Comparison of ENCODE assay signal across 10 cellular contexts in the genomic region with DNA sequence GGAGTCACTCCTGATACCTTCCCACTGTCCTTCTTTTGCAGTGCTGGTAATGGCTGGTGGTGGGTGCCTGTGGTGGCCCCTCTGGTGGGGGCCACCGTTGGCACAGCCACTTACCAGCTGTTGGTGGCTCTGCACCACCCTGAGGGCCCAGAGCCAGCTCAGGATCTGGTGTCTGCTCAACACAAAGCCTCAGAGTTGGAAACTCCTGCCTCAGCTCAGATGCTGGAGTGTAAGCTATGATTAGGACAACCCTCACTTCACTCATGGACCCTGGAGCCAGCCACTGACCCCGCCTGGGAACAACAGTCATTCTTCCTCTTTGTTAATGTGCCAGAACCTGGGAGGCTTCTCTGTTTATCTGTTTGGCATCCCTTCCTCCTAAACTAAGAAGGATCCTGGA. TPM values are rescaled to one million over a fixed set of nuclear protein-coding genes. Genes with fewer than 3 reads are reported as not detected.
DNase-seq lines count a peak whose midpoint lies in the region; ATAC-seq and TF ChIP-seq lines count a peak whose summit lies in the region.
"Had no signal": no experiment of that assay in that cellular context is flagged by ENCODE, and none has a peak within 500 bp of the region (broad histone marks: within the 10 kb centered on the region; RNA-seq: fewer than 3 reads in every experiment).

No MANE protein-coding gene starts in this region.

- no peak for DNase-seq in T-helper 1 cell
- DNase-seq in hepatocyte (ENCODE audit: low spot score): no peak
- DNase-seq in stimulated activated effector memory CD8-positive, alpha-beta T cell treated with anti-CD3 and anti-CD28 coated beads, Interleukin-12 subunit alpha, Interleukin-12 subunit beta, amount 100 ng/mL, for 72 hours (ENCODE audit: low spot score in 2 of 2): no peak
- no peak for DNase-seq in T-helper 9 cell

- TF ChIP-seq CTCF in VCaP (conservative IDR thresholded peaks at IDR 0.05) (no peak), hepatocyte (IDR thresholded peaks at IDR 0.05; ENCODE audit: poor library complexity) (no peak)

- H3K4me3 Mint-ChIP-seq in T-helper 1 cell treated with Interleukin-12 subunit alpha and Interleukin-12 subunit beta and Interleukin-4 antibody, amounts not matched to agents 30 μg/mL and 1 μg/mL, for 36 hours: peak overlapping the region; percentile 94
- peak overlapping the region; percentile 91 for H3K4me3 Mint-ChIP-seq in stimulated activated effector memory CD8-positive, alpha-beta T cell treated with anti-CD3 and anti-CD28 coated beads, Interleukin-12 subunit alpha, Interleukin-12 subunit beta, amount 100 ng/mL, for 72 hours

- H3K27ac ChIP-seq in VCaP: peak overlapping the region; percentile 58; the same call in 1 of the 2 replicates
- no peak overlapping the region for H3K27ac ChIP-seq in hepatocyte

- H2AFZ ChIP-seq in hepatocyte: peak overlapping the region; percentile 44

- no peaks in the 10 kb centered on the region for H3K36me3 ChIP-seq in hepatocyte (replicated peaks; ENCODE audit: insufficient read depth, low read depth)
- H3K36me3 ChIP-seq: tibial nerve had no signal

- no peaks in the 10 kb centered on the region for H3K27me3 ChIP-seq in hepatocyte
- H3K27me3 ChIP-seq: tibial nerve had no signal

- peaks cover 26% of the 10 kb centered on the region for H3K4me1 Mint-ChIP-seq in T-helper 1 cell treated with Interleukin-12 subunit alpha and Interleukin-12 subunit beta and Interleukin-4 antibody, amounts not matched to agents 30 μg/mL and 1 μg/mL, for 36 hours (ENCODE audit: low read depth)
- H3K4me1 Mint-ChIP-seq in stimulated activated effector memory CD8-positive, alpha-beta T cell treated with anti-CD3 and anti-CD28 coated beads, Interleukin-12 subunit alpha, Interleukin-12 subunit beta, amount 100 ng/mL, for 72 hours: peaks cover 41% of the 10 kb centered on the region

- peaks cover 34% of the 10 kb centered on the region for H3K27me3 Mint-ChIP-seq in T-helper 1 cell treated with Interleukin-12 subunit alpha and Interleukin-12 subunit beta and Interleukin-4 antibody, amounts not matched to agents 30 μg/mL and 1 μg/mL, for 36 hours (ENCODE audit: low read depth)

- no peaks in the 10 kb centered on the region for H3K9me2 ChIP-seq in hepatocyte (replicated peaks; ENCODE audit: insufficient read depth)

- no peaks in the 10 kb centered on the region for H3K9me3 Mint-ChIP-seq in T-helper 1 cell treated with Interleukin-12 subunit alpha and Interleukin-12 subunit beta and Interleukin-4 antibody, amounts not matched to agents 30 μg/mL and 1 μg/mL, for 36 hours
- no peaks in the 10 kb centered on the region for H3K9me3 Mint-ChIP-seq in stimulated activated effector memory CD8-positive, alpha-beta T cell treated with anti-CD3 and anti-CD28 coated beads, Interleukin-12 subunit alpha, Interleukin-12 subunit beta, amount 100 ng/mL, for 72 hours

- no peak overlapping the region for H3K4me3 ChIP-seq in hepatocyte

- no peak for ATAC-seq in stimulated activated effector memory CD8-positive, alpha-beta T cell treated with anti-CD3 and anti-CD28 coated beads, Interleukin-12 subunit alpha, Interleukin-12 subunit beta, amount 100 ng/mL, for 72 hours
- ATAC-seq in GM18870 (IDR thresholded peaks at IDR 0.05; ENCODE audit: unreplicated experiment) (no peak), HG03039 (IDR thresholded peaks at IDR 0.05; ENCODE audit: unreplicated experiment) (no peak)

- peaks cover 9% of the 10 kb centered on the region for H3K79me2 ChIP-seq in hepatocyte

- WGBS in hepatocyte (ENCODE audit: low lambda C conversion rate, missing lambda C conversion rate): 73% methylated on average over 2 of the region's 2 CpGs

- peak overlapping the region; percentile 31 for H3K27ac Mint-ChIP-seq in T-helper 1 cell treated with Interleukin-12 subunit alpha and Interleukin-12 subunit beta and Interleukin-4 antibody, amounts not matched to agents 30 μg/mL and 1 μg/mL, for 36 hours
- peak overlapping the region; percentile 91 for H3K27ac Mint-ChIP-seq in stimulated activated effector memory CD8-positive, alpha-beta T cell treated with anti-CD3 and anti-CD28 coated beads, Interleukin-12 subunit alpha, Interleukin-12 subunit beta, amount 100 ng/mL, for 72 hours

- no peaks in the 10 kb centered on the region for H3K9me3 ChIP-seq in hepatocyte (ENCODE audit: low read depth)
- H3K9me3 ChIP-seq: tibial nerve had no signal

- no peaks in the 10 kb centered on the region for H4K20me1 ChIP-seq in hepatocyte (ENCODE audit: insufficient read depth, poor library complexity, severe bottlenecking)

- H3K4me1 ChIP-seq in hepatocyte (ENCODE audit: insufficient read depth): peaks cover 21% of the 10 kb centered on the region

- H3K36me3 Mint-ChIP-seq in T-helper 1 cell treated with Interleukin-12 subunit alpha and Interleukin-12 subunit beta and Interleukin-4 antibody, amounts not matched to agents 30 μg/mL and 1 μg/mL, for 36 hours (ENCODE audit: low read depth): no peaks in the 10 kb centered on the region
- H3K36me3 Mint-ChIP-seq in stimulated activated effector memory CD8-positive, alpha-beta T cell treated with anti-CD3 and anti-CD28 coated beads, Interleukin-12 subunit alpha, Interleukin-12 subunit beta, amount 100 ng/mL, for 72 hours: peaks cover 5% of the 10 kb centered on the region

- peak overlapping the region; percentile 86 for H3K4me2 ChIP-seq in hepatocyte

RNA-seq across cellular contexts. Expression of gene ATP8B2, which starts 1.1 kb away (rescaled TPM):
- 30.1 and 42.0 TPM in 2 replicates for total RNA-seq in hepatocyte
- polyA plus RNA-seq in hepatocyte: 8.7 and 11.7 TPM in 2 replicates

RNA-seq across cellular contexts. Expression of gene AQP10, which starts 3.3 kb away (rescaled TPM):
- total RNA-seq in hepatocyte: 0.96 and 2.0 TPM in 2 replicates
- 3.0 and 3.6 TPM in 2 replicates for polyA plus RNA-seq in hepatocyte
- total RNA-seq: renal cortical epithelial cell had no signal

RNA-seq across cellular contexts. Expression of gene HAX1, which starts 51.8 kb away (rescaled TPM):
- 80.0 and 86.9 TPM in 2 replicates for total RNA-seq in hepatocyte
- 95.1 and 104 TPM in 2 replicates for polyA plus RNA-seq in hepatocyte
